1 cellular context compared by ENCODE assay signal in the genomic region with DNA sequence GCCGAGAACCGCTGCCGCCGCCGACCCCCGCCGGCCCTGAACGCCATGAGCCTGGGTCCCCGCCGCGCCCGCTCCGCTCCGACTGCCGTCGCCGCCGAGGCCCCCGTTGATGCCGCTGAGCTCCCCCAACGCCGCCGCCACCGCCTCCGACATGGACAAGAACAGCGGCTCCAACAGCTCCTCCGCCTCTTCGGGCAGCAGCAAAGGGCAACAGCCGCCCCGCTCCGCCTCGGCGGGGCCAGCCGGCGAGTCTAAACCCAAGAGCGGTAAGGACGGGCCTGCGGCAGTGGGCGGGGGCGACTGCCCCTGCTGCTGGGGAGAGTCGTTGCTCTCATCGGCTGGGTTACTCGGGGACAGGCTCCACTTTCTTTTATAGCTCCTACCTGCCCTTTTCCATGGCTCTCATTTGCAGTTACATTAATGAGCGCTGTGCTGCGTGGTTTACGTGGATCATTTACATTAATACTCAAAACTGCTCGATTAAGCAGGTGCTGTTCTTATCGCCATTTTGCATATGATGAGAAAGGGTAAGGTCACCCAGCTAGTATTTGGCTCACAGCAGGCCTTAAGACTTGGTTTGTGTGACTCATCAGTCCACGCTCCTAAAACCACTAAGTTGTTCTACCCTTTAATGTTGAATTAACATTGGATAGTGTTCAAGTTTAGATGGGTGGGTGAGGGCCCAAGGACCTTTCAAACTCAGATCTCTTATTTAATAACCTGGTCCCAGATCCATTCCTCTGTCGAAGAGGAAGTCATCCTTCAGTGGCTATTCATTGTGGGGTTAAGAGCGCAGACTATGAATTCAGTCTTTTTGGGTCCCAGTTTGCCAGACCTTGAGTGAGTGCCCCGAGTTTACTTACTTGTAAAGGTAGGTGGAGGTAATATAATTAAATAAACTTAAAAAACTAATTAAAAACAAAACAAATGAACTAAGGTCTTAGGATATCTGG.
TF ChIP-seq lines count a peak whose summit lies in the region.

No MANE protein-coding gene starts in this region.

TF ChIP-seq in HepG2, 621 proteins besides CTCF, POLR2A, EP300 and RAD21 (continued from another document and continues in another):
- TF ChIP-seq TFDP1 (CRISPR knock-in tag; IDR thresholded peaks at IDR 0.05; ENCODE audit: borderline replicate concordance), result no peak
- TF ChIP-seq, protein P1, sequence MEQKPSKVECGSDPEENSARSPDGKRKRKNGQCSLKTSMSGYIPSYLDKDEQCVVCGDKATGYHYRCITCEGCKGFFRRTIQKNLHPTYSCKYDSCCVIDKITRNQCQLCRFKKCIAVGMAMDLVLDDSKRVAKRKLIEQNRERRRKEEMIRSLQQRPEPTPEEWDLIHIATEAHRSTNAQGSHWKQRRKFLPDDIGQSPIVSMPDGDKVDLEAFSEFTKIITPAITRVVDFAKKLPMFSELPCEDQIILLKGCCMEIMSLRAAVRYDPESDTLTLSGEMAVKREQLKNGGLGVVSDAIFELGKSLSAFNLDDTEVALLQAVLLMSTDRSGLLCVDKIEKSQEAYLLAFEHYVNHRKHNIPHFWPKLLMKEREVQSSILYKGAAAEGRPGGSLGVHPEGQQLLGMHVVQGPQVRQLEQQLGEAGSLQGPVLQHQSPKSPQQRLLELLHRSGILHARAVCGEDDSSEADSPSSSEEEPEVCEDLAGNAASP (CRISPR knock-in tag; IDR thresholded peaks at IDR 0.05; ENCODE audit: borderline replicate concordance), result peak; percentile 69; the same call in 1 of the 2 replicates
- no peak for TF ChIP-seq CHD2 (IDR thresholded peaks at IDR 0.05; ENCODE audit: low read depth, low read length)
- no peak for TF ChIP-seq MEIS2 (CRISPR knock-in tag; IDR thresholded peaks at IDR 0.05)
- TF ChIP-seq SP2 (CRISPR knock-in tag; IDR thresholded peaks at IDR 0.05), result no peak
- TF ChIP-seq ARNTL (CRISPR knock-in tag; IDR thresholded peaks at IDR 0.05), result no peak
- TF ChIP-seq ZNF780A (CRISPR knock-in tag; IDR thresholded peaks at IDR 0.05), result no peak
- TF ChIP-seq ZNF235 (CRISPR knock-in tag; IDR thresholded peaks at IDR 0.05; ENCODE audit: borderline replicate concordance), result no peak
- TF ChIP-seq ZNF160 (CRISPR knock-in tag; IDR thresholded peaks at IDR 0.05), result no peak
- no peak for TF ChIP-seq SRF (IDR thresholded peaks at IDR 0.05; ENCODE audit: low read depth, low read length)
- TF ChIP-seq HNRNPUL1 (IDR thresholded peaks at IDR 0.05; ENCODE audit: low read depth, low read length), result no peak
- TF ChIP-seq, protein P2, sequence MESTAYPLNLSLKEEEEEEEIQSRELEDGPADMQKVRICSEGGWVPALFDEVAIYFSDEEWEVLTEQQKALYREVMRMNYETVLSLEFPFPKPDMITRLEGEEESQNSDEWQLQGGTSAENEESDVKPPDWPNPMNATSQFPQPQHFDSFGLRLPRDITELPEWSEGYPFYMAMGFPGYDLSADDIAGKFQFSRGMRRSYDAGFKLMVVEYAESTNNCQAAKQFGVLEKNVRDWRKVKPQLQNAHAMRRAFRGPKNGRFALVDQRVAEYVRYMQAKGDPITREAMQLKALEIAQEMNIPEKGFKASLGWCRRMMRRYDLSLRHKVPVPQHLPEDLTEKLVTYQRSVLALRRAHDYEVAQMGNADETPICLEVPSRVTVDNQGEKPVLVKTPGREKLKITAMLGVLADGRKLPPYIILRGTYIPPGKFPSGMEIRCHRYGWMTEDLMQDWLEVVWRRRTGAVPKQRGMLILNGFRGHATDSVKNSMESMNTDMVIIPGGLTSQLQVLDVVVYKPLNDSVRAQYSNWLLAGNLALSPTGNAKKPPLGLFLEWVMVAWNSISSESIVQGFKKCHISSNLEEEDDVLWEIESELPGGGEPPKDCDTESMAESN (CRISPR knock-in tag; conservative IDR thresholded peaks at IDR 0.05), result no peak; the same call in 1 of the 2 replicates
- no peak for TF ChIP-seq USF2 (IDR thresholded peaks at IDR 0.05; ENCODE audit: low read depth, low read length)
- TF ChIP-seq USF2 (CRISPR knock-in tag; IDR thresholded peaks at IDR 0.05; ENCODE audit: borderline replicate concordance), result no peak
- TF ChIP-seq ZNF816 (CRISPR knock-in tag; IDR thresholded peaks at IDR 0.05; ENCODE audit: borderline replicate concordance), result no peak
- no peak for TF ChIP-seq PLRG1 (conservative IDR thresholded peaks at IDR 0.05)
- TF ChIP-seq ZFP91 (CRISPR knock-in tag; IDR thresholded peaks at IDR 0.05; ENCODE audit: borderline replicate concordance), result peak; percentile 66; the same call in 1 of the 2 replicates
- no peak for TF ChIP-seq ZNF431 (CRISPR knock-in tag; IDR thresholded peaks at IDR 0.05; ENCODE audit: borderline replicate concordance, low read depth)
- no peak for TF ChIP-seq ZNF282 (IDR thresholded peaks at IDR 0.05; ENCODE audit: partially characterized antibody)
- no peak for TF ChIP-seq CERS6 (CRISPR knock-in tag; IDR thresholded peaks at IDR 0.05)
- TF ChIP-seq XRCC5 (optimal IDR thresholded peaks at IDR 0.05; ENCODE audit: low read length), result no peak
- no peak for TF ChIP-seq NFE2 (CRISPR knock-in tag; IDR thresholded peaks at IDR 0.05)
- TF ChIP-seq CENPT (CRISPR knock-in tag; IDR thresholded peaks at IDR 0.05; ENCODE audit: low read depth), result no peak
- no peak for TF ChIP-seq ZNF720 (CRISPR knock-in tag; IDR thresholded peaks at IDR 0.05)
- TF ChIP-seq, protein P3, sequence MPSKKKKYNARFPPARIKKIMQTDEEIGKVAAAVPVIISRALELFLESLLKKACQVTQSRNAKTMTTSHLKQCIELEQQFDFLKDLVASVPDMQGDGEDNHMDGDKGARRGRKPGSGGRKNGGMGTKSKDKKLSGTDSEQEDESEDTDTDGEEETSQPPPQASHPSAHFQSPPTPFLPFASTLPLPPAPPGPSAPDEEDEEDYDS (CRISPR knock-in tag; IDR thresholded peaks at IDR 0.05), result no peak
- TF ChIP-seq TOE1 (CRISPR knock-in tag; IDR thresholded peaks at IDR 0.05), result no peak
- TF ChIP-seq ZNF775 (CRISPR knock-in tag; IDR thresholded peaks at IDR 0.05; ENCODE audit: borderline replicate concordance), result no peak
- no peak for TF ChIP-seq ZNF281 (CRISPR knock-in tag; IDR thresholded peaks at IDR 0.05; ENCODE audit: borderline replicate concordance)
- no peak for TF ChIP-seq THYN1 (CRISPR knock-in tag; IDR thresholded peaks at IDR 0.05; ENCODE audit: borderline replicate concordance, low read depth)
- TF ChIP-seq ZBTB10 (CRISPR knock-in tag; IDR thresholded peaks at IDR 0.05; ENCODE audit: borderline replicate concordance), result no peak
- no peak for TF ChIP-seq ATF3 (CRISPR knock-in tag; IDR thresholded peaks at IDR 0.05)
- TF ChIP-seq, protein P4, sequence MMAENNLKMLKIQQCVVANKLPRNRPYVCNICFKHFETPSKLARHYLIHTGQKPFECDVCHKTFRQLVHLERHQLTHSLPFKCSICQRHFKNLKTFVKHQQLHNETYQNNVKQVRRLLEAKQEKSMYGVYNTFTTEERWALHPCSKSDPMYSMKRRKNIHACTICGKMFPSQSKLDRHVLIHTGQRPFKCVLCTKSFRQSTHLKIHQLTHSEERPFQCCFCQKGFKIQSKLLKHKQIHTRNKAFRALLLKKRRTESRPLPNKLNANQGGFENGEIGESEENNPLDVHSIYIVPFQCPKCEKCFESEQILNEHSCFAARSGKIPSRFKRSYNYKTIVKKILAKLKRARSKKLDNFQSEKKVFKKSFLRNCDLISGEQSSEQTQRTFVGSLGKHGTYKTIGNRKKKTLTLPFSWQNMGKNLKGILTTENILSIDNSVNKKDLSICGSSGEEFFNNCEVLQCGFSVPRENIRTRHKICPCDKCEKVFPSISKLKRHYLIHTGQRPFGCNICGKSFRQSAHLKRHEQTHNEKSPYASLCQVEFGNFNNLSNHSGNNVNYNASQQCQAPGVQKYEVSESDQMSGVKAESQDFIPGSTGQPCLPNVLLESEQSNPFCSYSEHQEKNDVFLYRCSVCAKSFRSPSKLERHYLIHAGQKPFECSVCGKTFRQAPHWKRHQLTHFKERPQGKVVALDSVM (CRISPR knock-in tag; IDR thresholded peaks at IDR 0.05), result no peak; the same call in 1 of the 2 replicates
- TF ChIP-seq, protein P5, sequence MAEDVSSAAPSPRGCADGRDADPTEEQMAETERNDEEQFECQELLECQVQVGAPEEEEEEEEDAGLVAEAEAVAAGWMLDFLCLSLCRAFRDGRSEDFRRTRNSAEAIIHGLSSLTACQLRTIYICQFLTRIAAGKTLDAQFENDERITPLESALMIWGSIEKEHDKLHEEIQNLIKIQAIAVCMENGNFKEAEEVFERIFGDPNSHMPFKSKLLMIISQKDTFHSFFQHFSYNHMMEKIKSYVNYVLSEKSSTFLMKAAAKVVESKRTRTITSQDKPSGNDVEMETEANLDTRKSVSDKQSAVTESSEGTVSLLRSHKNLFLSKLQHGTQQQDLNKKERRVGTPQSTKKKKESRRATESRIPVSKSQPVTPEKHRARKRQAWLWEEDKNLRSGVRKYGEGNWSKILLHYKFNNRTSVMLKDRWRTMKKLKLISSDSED (CRISPR knock-in tag; IDR thresholded peaks at IDR 0.05), result no peak
- no peak for TF ChIP-seq ZNF446 (CRISPR knock-in tag; IDR thresholded peaks at IDR 0.05)
- TF ChIP-seq TBX3 (IDR thresholded peaks at IDR 0.05; ENCODE audit: borderline replicate concordance), result no peak
